In the genomic region with DNA sequence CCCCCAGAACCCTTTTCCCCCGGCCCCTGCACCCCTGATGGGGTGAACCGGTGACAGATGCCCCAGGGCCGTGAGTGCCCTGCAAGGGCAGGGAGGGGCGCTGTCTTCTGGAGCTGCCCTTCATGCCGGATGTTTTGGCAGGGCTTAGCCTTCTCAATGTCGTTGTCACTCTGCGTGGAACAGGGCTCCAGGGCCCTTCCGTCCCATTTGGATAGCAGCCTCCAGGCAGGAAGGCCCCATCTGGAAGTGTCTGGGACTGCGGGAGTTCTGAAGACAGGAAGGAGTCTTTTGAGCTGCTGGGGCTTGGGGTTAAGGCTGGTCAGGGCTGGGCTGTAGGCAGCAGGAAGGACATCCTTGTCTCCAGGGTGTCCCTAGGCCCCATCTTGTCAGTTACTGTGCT, we compare ENCODE assay signal across 9 cellular contexts. TPM values are rescaled to one million over a fixed set of nuclear protein-coding genes. Genes with fewer than 3 reads are reported as not detected.
DNase-seq lines count a peak whose midpoint lies in the region; ATAC-seq and TF ChIP-seq lines count a peak whose summit lies in the region.
"Had no signal": no experiment of that assay in that cellular context is flagged by ENCODE, and none has a peak within 500 bp of the region (broad histone marks: within the 10 kb centered on the region; RNA-seq: fewer than 3 reads in every experiment).

No MANE protein-coding gene starts in this region.

- DNase-seq in EL (peak; percentile 63), WTC11 (ENCODE audit: low spot score) (peak; percentile 40), foreskin keratinocyte (no peak), sciatic nerve (ENCODE audit: low spot score) (no peak), NCI-H2171 treated with DMSO at 0.1 percent for 48 hours (lab: John Stamatoyannopoulos, UW) (no peak), AML-193 (lab: John Stamatoyannopoulos, UW) (no peak)

- H3K36me3 Mint-ChIP-seq in WTC11, result no peaks in the 10 kb centered on the region

- POLR2A ChIA-PET in WTC11 (lab: Charles Lee), result interaction anchor here (0.8 kb wide), 1 partner anchor 117 kb away, joined by 3 read pairs; no protein-coding TSS in a partner anchor

- peak; percentile 65 for ATAC-seq in WTC11
- ATAC-seq in foreskin keratinocyte, result no peak
- peak; percentile 41 for ATAC-seq in sciatic nerve
- no peak for ATAC-seq in HG02938 (IDR thresholded peaks at IDR 0.05; ENCODE audit: unreplicated experiment)
- no peak for ATAC-seq in GM21423 (IDR thresholded peaks at IDR 0.05; ENCODE audit: unreplicated experiment)

- peak overlapping the region; percentile 41 for H3K27ac ChIP-seq in foreskin keratinocyte
- H3K27ac ChIP-seq: cardiac muscle cell had no signal

- CTCF ChIA-PET in WTC11 (lab: Charles Lee), result interaction anchor here (0.5 to 2.4 kb wide), 15 partner anchors 11 to 247 kb away, joined by 3 to 9 read pairs (median 4); a partner anchor contains a TSS

- no peak overlapping the region for H3K4me3 Mint-ChIP-seq in WTC11

- H3K27ac Mint-ChIP-seq in WTC11, result peak overlapping the region; percentile 65; the same call in 1 of the 2 replicates

- no peaks in the 10 kb centered on the region for H3K9me3 Mint-ChIP-seq in WTC11

- H3K4me1 ChIP-seq in foreskin keratinocyte, result peaks cover 9% of the 10 kb centered on the region

- intact Hi-C loops in sciatic nerve (cut with DNase I), result no loop called here

- peaks cover 14% of the 10 kb centered on the region for H3K4me1 Mint-ChIP-seq in WTC11

- H3K27me3 ChIP-seq in foreskin keratinocyte, result no peaks in the 10 kb centered on the region
- H3K27me3 ChIP-seq: cardiac muscle cell had no signal

- H3K27me3 Mint-ChIP-seq in WTC11 (ENCODE audit: low read depth), result no peaks in the 10 kb centered on the region; the same call in 1 of the 2 replicates

- TF ChIP-seq CTCF in WTC11 (IDR thresholded peaks at IDR 0.05), result no peak
- TF ChIP-seq CTCF in foreskin keratinocyte (conservative IDR thresholded peaks at IDR 0.05), result peak; percentile 15

TF ChIP-seq in WTC11, 78 proteins besides CTCF, POLR2A, EP300 and RAD21:
- TF ChIP-seq TEAD1 (CRISPR knock-in tag; IDR thresholded peaks at IDR 0.05) (no peak), HMGA2 (CRISPR knock-in tag; IDR thresholded peaks at IDR 0.05) (no peak), CBFB (CRISPR knock-in tag; IDR thresholded peaks at IDR 0.05; ENCODE audit: low read depth) (0 out of 2 replicates have a peak, but pooled peaks have one; percentile 29), NR2C2 (CRISPR knock-in tag; IDR thresholded peaks at IDR 0.05) (no peak), ZNF263 (CRISPR knock-in tag; IDR thresholded peaks at IDR 0.05; ENCODE audit: low read depth) (no peak), NFE2L1 (CRISPR knock-in tag; IDR thresholded peaks at IDR 0.05) (no peak)

RNA-seq across cellular contexts. Expression of a gene that starts 4.6 kb away (rescaled TPM):
- total RNA-seq in WTC11 (2021) (21.5 to 23.7 TPM (median 22.9 TPM) in 3 replicates), foreskin keratinocyte (26.3 and 29.7 TPM in 2 replicates), sciatic nerve (65.9 TPM)
- polyA plus RNA-seq in foreskin keratinocyte, result 16.0 and 17.0 TPM in 2 replicates

RNA-seq across cellular contexts. Expression of a gene that starts 8.6 kb away (rescaled TPM):
- 1.5 to 2.5 TPM (median 1.7 TPM) in 3 replicates for total RNA-seq in WTC11 (2021)
- total RNA-seq in foreskin keratinocyte, result 0.25 and 0.58 TPM in 2 replicates
- polyA plus RNA-seq in foreskin keratinocyte, result 0.16 and 0.17 TPM in 2 replicates
- total RNA-seq in sciatic nerve, result 12.0 TPM

RNA-seq across cellular contexts. Expression of a gene that starts 31.6 kb away (rescaled TPM):
- total RNA-seq in WTC11 (2021) (28.7 to 38.1 TPM (median 31.7 TPM) in 3 replicates), foreskin keratinocyte (66.8 and 83.1 TPM in 2 replicates), sciatic nerve (1,255 TPM)
- 100 and 119 TPM in 2 replicates for polyA plus RNA-seq in foreskin keratinocyte

RNA-seq across cellular contexts. Expression of a gene that starts 36.5 kb away (rescaled TPM):
- 1.9 to 2.3 TPM (median 2.1 TPM) in 3 replicates for total RNA-seq in WTC11 (2021)
- total RNA-seq in foreskin keratinocyte, result 0.07 and 0.14 TPM in 2 replicates
- 0.10 and 0.13 TPM in 2 replicates for polyA plus RNA-seq in foreskin keratinocyte
- not detected for total RNA-seq in sciatic nerve

RNA-seq across cellular contexts. Expression of a gene that starts 57.4 kb away (rescaled TPM):
- 59.0 to 71.0 TPM (median 66.3 TPM) in 3 replicates for total RNA-seq in WTC11 (2021)
- total RNA-seq in foreskin keratinocyte, result 29.1 and 31.7 TPM in 2 replicates
- 38.0 and 38.7 TPM in 2 replicates for polyA plus RNA-seq in foreskin keratinocyte
- total RNA-seq in sciatic nerve, result 62.5 TPM

Comparison
In these comparisons a context has a peak if more than half of its experiments do, and no peak if none do; other contexts are left out.
1. DNase-seq: peak in EL (single experiment) and WTC11 (single experiment); none in foreskin keratinocyte (0 of 2), sciatic nerve (single experiment), NCI-H2171 treated with DMSO at 0.1 percent for 48 hours (single experiment) and AML-193 (0 of 2).
2. ATAC-seq: peak in WTC11 (single experiment) and sciatic nerve (single experiment); none in foreskin keratinocyte (single experiment), HG02938 (single experiment) and GM21423 (single experiment).
3. RNA of a gene that starts 31.6 kb away (total RNA-seq): 1,255 TPM in sciatic nerve (single experiment); 66.8 to 83.1 TPM in foreskin keratinocyte and 28.7 to 38.1 TPM in WTC11; every median in the first group is over 10 times any median in the second.